Comparison of ENCODE assay signal across 18 cellular contexts in the genomic region with DNA sequence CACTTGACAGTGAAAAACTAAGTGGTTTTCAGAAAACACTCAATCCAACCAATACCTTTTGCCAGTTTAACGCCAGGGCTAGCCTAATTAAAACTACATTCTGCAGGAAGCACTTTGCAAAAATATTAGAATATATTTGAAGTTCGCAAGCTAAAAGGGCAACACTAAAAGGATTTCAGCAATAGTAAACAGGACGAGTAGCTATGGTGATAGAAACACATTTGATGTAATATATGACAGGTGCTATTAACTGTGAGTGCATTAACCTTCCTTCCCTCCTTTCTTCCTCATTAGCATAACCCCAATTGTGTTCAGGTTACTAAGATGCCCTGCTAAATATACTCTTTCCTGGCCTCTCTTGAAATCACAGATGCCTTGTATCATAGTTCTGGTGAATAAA.
"Had no signal": no experiment of that assay in that cellular context is flagged by ENCODE, and none has a peak within 500 bp of the region (broad histone marks: within the 10 kb centered on the region; RNA-seq: fewer than 3 reads in every experiment).

No MANE protein-coding gene starts in this region.

- DNase-seq: KBM-7, MV-4-11, NCI-H1092, NCI-H1105 treated with DMSO at 0.1 percent for 48 hours, NCI-H1417 treated with DMSO at 0.1 percent for 48 hours, NCI-H1694, NCI-H187 treated with DMSO at 0.1 percent for 48 hours, NCI-H2029 treated with DMSO at 0.1 percent for 48 hours, NCI-H2171 treated with DMSO at 0.1 percent for 48 hours, NCI-H345, NCI-H446 treated with DMSO at 0.1 percent for 48 hours, NCI-H510A treated with DMSO at 0.1 percent for 48 hours, NCI-H526, NCI-H82, SHP77 treated with DMSO at 0.1 percent for 48 hours, SJCRH30, T-helper 1 cell had no signal

- ATAC-seq: SK-N-SH treated with all-trans-retinoic acid at 6 μM for 48 hours had no signal
